ENCODE assay signal across 2 cellular contexts in genomic region chr5:179763215-179763945, GRCh38.
TF ChIP-seq lines count a peak whose summit lies in the region.

No MANE protein-coding gene starts in this region.

TF ChIP-seq in HCT116, 20 proteins besides CTCF, POLR2A, EP300 and RAD21:
- no peak for TF ChIP-seq ZNF274 (IDR thresholded peaks at IDR 0.05; ENCODE audit: low read depth, low read length)

TF ChIP-seq in neural cell, 6 proteins besides CTCF, POLR2A, EP300 and RAD21:
- no peak for TF ChIP-seq REST (IDR thresholded peaks at IDR 0.05; ENCODE audit: borderline replicate concordance)
- TF ChIP-seq SMC3 (conservative IDR thresholded peaks at IDR 0.05; ENCODE audit: poor library complexity): peak; percentile 62
